In genomic region chr2:119278385-119278784, GRCh38 we compare ENCODE assay signal across 2 cellular contexts. TPM values are rescaled to one million over a fixed set of nuclear protein-coding genes. Genes with fewer than 3 reads are reported as not detected.
"Had no signal": no experiment of that assay in that cellular context is flagged by ENCODE, and none has a peak within 500 bp of the region (broad histone marks: within the 10 kb centered on the region; RNA-seq: fewer than 3 reads in every experiment).

No MANE protein-coding gene starts in this region.

RNA-seq across cellular contexts. Expression of gene STEAP3, which starts 54.8 kb away (rescaled TPM):
- total RNA-seq: naive thymus-derived CD8-positive, alpha-beta T cell had no signal
- polyA plus RNA-seq: naive thymus-derived CD4-positive, alpha-beta T cell had no signal
